ENCODE assay signal across 11 cellular contexts in genomic region chr4:137510866-137511265, GRCh38. TPM values are rescaled to one million over a fixed set of nuclear protein-coding genes. Genes with fewer than 3 reads are reported as not detected.
DNase-seq lines count a peak whose midpoint lies in the region; ATAC-seq and TF ChIP-seq lines count a peak whose summit lies in the region.
"Had no signal": no experiment of that assay in that cellular context is flagged by ENCODE, and none has a peak within 500 bp of the region (broad histone marks: within the 10 kb centered on the region; RNA-seq: fewer than 3 reads in every experiment).

No MANE protein-coding gene starts in this region.

- intact Hi-C loops in activated CD4-positive, alpha-beta T cell treated with anti-CD3 and anti-CD28 coated beads, Interleukin-2, amount 10 ng/mL, durations not matched to agents 24 days and 14 days (cut with micrococcal nuclease) = no loop called here

- no peak for ATAC-seq in effector memory CD8-positive, alpha-beta T cell (replicated peaks)
- no peak for ATAC-seq in GM21619 (IDR thresholded peaks at IDR 0.05; ENCODE audit: unreplicated experiment)

- peak; percentile 82 for DNase-seq in GM04504 (ENCODE audit: low read depth)
- DNase-seq in NCI-H446 treated with DMSO at 0.1 percent for 48 hours (lab: John Stamatoyannopoulos, UW) = peak; percentile 78
- peak; percentile 97 for DNase-seq in fibroblast of gingiva (ENCODE audit: low read depth)
- peak; percentile 76 for DNase-seq in retinal pigment epithelial cell (ENCODE audit: low read depth)
- no peak for DNase-seq in effector memory CD8-positive, alpha-beta T cell
- DNase-seq in NK-92 treated with Interleukin-12 subunit alpha and Interleukin-12 subunit beta, amount 100 ng/mL, for 24 hours (lab: John Stamatoyannopoulos, UW) = no peak
- DNase-seq in activated CD4-positive, alpha-beta T cell treated with anti-CD3 and anti-CD28 coated beads, Interleukin-2, amount 10 ng/mL, durations not matched to agents 24 days and 14 days = no peak
- DNase-seq: cerebellar nuclear complex; NCI-H524; stimulated activated CD4-positive, alpha-beta T cell treated with anti-CD3 and anti-CD28 coated beads, Interleukin-4, amount 100 ng/mL, for 24 hours had no signal

- H3K36me3 Mint-ChIP-seq in effector memory CD8-positive, alpha-beta T cell (ENCODE audit: insufficient read depth) = no peaks in the 10 kb centered on the region
- H3K36me3 Mint-ChIP-seq in activated CD4-positive, alpha-beta T cell treated with anti-CD3 and anti-CD28 coated beads, Interleukin-2, amount 10 ng/mL, durations not matched to agents 24 days and 14 days (ENCODE audit: low read depth) = no peaks in the 10 kb centered on the region

- no peak overlapping the region for H3K4me3 Mint-ChIP-seq in effector memory CD8-positive, alpha-beta T cell
- H3K4me3 Mint-ChIP-seq in activated CD4-positive, alpha-beta T cell treated with anti-CD3 and anti-CD28 coated beads, Interleukin-2, amount 10 ng/mL, durations not matched to agents 24 days and 14 days = no peak overlapping the region

- H3K4me1 Mint-ChIP-seq in effector memory CD8-positive, alpha-beta T cell (ENCODE audit: low read depth in 2 of 2) = no peaks in the 10 kb centered on the region
- no peaks in the 10 kb centered on the region for H3K4me1 Mint-ChIP-seq in activated CD4-positive, alpha-beta T cell treated with anti-CD3 and anti-CD28 coated beads, Interleukin-2, amount 10 ng/mL, durations not matched to agents 24 days and 14 days

- TF ChIP-seq CTCF in retinal pigment epithelial cell (conservative IDR thresholded peaks at IDR 0.05; ENCODE audit: low read depth, low read length) = no peak

- no peak overlapping the region for H3K4me3 ChIP-seq in retinal pigment epithelial cell (ENCODE audit: low read length)

- no peak overlapping the region for H3K27ac Mint-ChIP-seq in effector memory CD8-positive, alpha-beta T cell
- no peak overlapping the region for H3K27ac Mint-ChIP-seq in activated CD4-positive, alpha-beta T cell treated with anti-CD3 and anti-CD28 coated beads, Interleukin-2, amount 10 ng/mL, durations not matched to agents 24 days and 14 days

- H3K27me3 Mint-ChIP-seq in effector memory CD8-positive, alpha-beta T cell = no peaks in the 10 kb centered on the region
- H3K27me3 Mint-ChIP-seq in activated CD4-positive, alpha-beta T cell treated with anti-CD3 and anti-CD28 coated beads, Interleukin-2, amount 10 ng/mL, durations not matched to agents 24 days and 14 days = no peaks in the 10 kb centered on the region

- H3K9me3 Mint-ChIP-seq in effector memory CD8-positive, alpha-beta T cell = peaks cover 6 to 13% of the 10 kb centered on the region in 2 donors
- no peaks in the 10 kb centered on the region for H3K9me3 Mint-ChIP-seq in activated CD4-positive, alpha-beta T cell treated with anti-CD3 and anti-CD28 coated beads, Interleukin-2, amount 10 ng/mL, durations not matched to agents 24 days and 14 days

RNA-seq across cellular contexts. Expression of gene PCDH18, which starts 21.4 kb away (rescaled TPM):
- total RNA-seq in activated CD4-positive, alpha-beta T cell treated with anti-CD3 and anti-CD28 coated beads, Interleukin-2, amount 10 ng/mL, durations not matched to agents 24 days and 14 days = not detected in 2 replicates

Comparison
In these comparisons a context has a peak if more than half of its experiments do, and no peak if none do; other contexts are left out.
1. DNase-seq: peak in GM04504 (single experiment), NCI-H446 treated with DMSO at 0.1 percent for 48 hours (single experiment), fibroblast of gingiva (single experiment) and retinal pigment epithelial cell (single experiment); none in effector memory CD8-positive, alpha-beta T cell (0 of 3), NK-92 treated with Interleukin-12 subunit alpha and Interleukin-12 subunit beta, amount 100 ng/mL, for 24 hours (single experiment) and activated CD4-positive, alpha-beta T cell treated with anti-CD3 and anti-CD28 coated beads, Interleukin-2, amount 10 ng/mL, durations not matched to agents 24 days and 14 days (single experiment).